ENCODE assay signal across 8 cellular contexts in genomic region chr2:135797497-135798274, GRCh38. TPM values are rescaled to one million over a fixed set of nuclear protein-coding genes. Genes with fewer than 3 reads are reported as not detected.
DNase-seq lines count a peak whose midpoint lies in the region; ATAC-seq and TF ChIP-seq lines count a peak whose summit lies in the region.

No MANE protein-coding gene starts in this region.

- H3K27ac ChIP-seq in SJCRH30 (no peak overlapping the region), foreskin keratinocyte (peak overlapping the region; percentile 29), ovary (no peak overlapping the region), tibial nerve (no peak overlapping the region)

- intact Hi-C loops in ovary (cut with DNase I) = no loop called here

- H3K36me3 ChIP-seq in SJCRH30 = no peaks in the 10 kb centered on the region; the same call in 1 of the 2 replicates
- no peaks in the 10 kb centered on the region for H3K36me3 ChIP-seq in ovary
- no peaks in the 10 kb centered on the region for H3K36me3 ChIP-seq in tibial nerve

- no peak overlapping the region for H3K4me3 ChIP-seq in SJCRH30
- H3K4me3 ChIP-seq in ovary = no peak overlapping the region
- H3K4me3 ChIP-seq in tibial nerve = no peak overlapping the region

- DNase-seq in ELF-1 (ENCODE audit: low read depth, low spot score) = peak; percentile 92
- peak; percentile 75 for DNase-seq in H4 (ENCODE audit: low spot score)
- peak; percentile 68 for DNase-seq in M059J (ENCODE audit: low read depth)
- peak; percentile 78 to 91 for DNase-seq in SJCRH30
- peak; percentile 63 for DNase-seq in activated effector memory CD4-positive, alpha-beta T cell treated with Interleukin-2 at 50 U/mL for 16 hours
- peak; percentile 80 to 89 for DNase-seq in foreskin keratinocyte
- DNase-seq in ovary = peak; percentile 51 to 74 (median 64)
- DNase-seq in tibial nerve (ENCODE audit: low spot score in 2 of 2) = peak; percentile 46 to 64

- H3K4me1 ChIP-seq in SJCRH30 (no peaks in the 10 kb centered on the region), foreskin keratinocyte (peaks cover 6% of the 10 kb centered on the region), ovary (ENCODE audit: insufficient read depth) (no peaks in the 10 kb centered on the region), tibial nerve (no peaks in the 10 kb centered on the region)

- H3K9me3 ChIP-seq in SJCRH30 (replicated peaks) (peaks cover 8% of the 10 kb centered on the region), ovary (no peaks in the 10 kb centered on the region), tibial nerve (peaks cover 0 to 27% (median 0%) of the 10 kb centered on the region in 4 donors)

- TF ChIP-seq POLR2A in ovary (IDR thresholded peaks at IDR 0.05) = no peak
- TF ChIP-seq POLR2A in tibial nerve (IDR thresholded peaks at IDR 0.05) = no peak

- TF ChIP-seq EP300 in ovary (IDR thresholded peaks at IDR 0.05) (no peak), tibial nerve (IDR thresholded peaks at IDR 0.05) (no peak)

- H3K27me3 ChIP-seq in SJCRH30 (no peaks in the 10 kb centered on the region), foreskin keratinocyte (no peaks in the 10 kb centered on the region), ovary (no peaks in the 10 kb centered on the region), tibial nerve (no peaks in the 10 kb centered on the region)

- WGBS in ovary, 3 donors = 50 to 51% (median 51%) methylated on average over 22 of the region's 22 CpGs
- WGBS in tibial nerve, 2 donors = 52 to 55% methylated on average over 22 of the region's 22 CpGs

- peak; percentile 89 for ATAC-seq in foreskin keratinocyte

- TF ChIP-seq CTCF in foreskin keratinocyte (conservative IDR thresholded peaks at IDR 0.05) = peak; percentile 96
- peak in 2 of 3 donors; percentile 33 for TF ChIP-seq CTCF in ovary (IDR thresholded peaks at IDR 0.05)
- TF ChIP-seq CTCF in tibial nerve (IDR thresholded peaks at IDR 0.05) = peak; percentile 68 to 80 (median 76)

RNA-seq across cellular contexts. Expression of gene LCT, which starts 39.3 kb away (rescaled TPM):
- total RNA-seq in H4 (2014; rRNA removed; shearing (Covaris generic)) = 0.14 and 0.66 TPM in 2 replicates
- not detected in 2 replicates for total RNA-seq in M059J (2014; rRNA removed; shearing (Covaris generic))
- total RNA-seq in SJCRH30 (2014; rRNA removed; shearing (Covaris generic)) = not detected in 2 replicates
- total RNA-seq in foreskin keratinocyte (not detected in 2 replicates), ovary (under 1 TPM in 1 of 7 donors, not detected in 6; 0.12 TPM), tibial nerve (under 1 TPM in 1 of 4 donors, not detected in 3; under 0.01 TPM)
- polyA plus RNA-seq in foreskin keratinocyte (not detected in 2 replicates), ovary (not detected)

RNA-seq across cellular contexts. Expression of gene UBXN4, which starts 56.0 kb away (rescaled TPM):
- total RNA-seq in H4 (2014; rRNA removed; shearing (Covaris generic)) = 24.2 and 31.4 TPM in 2 replicates
- total RNA-seq in M059J (2014; rRNA removed; shearing (Covaris generic)) = 53.1 and 55.5 TPM in 2 replicates
- total RNA-seq in SJCRH30 (2014; rRNA removed; shearing (Covaris generic)) = 106 and 129 TPM in 2 replicates
- total RNA-seq in foreskin keratinocyte (65.4 and 72.3 TPM in 2 replicates), ovary (100 to 1,000 TPM in 1 of 7 donors, 10 to 100 TPM in 6; 56.8 to 101 (median 87.5) TPM), tibial nerve (10 to 100 TPM; 57.6 to 72.0 (median 63.3) TPM)
- polyA plus RNA-seq in foreskin keratinocyte (22.3 and 24.5 TPM in 2 replicates), ovary (10 to 100 TPM; 46.6 to 82.0 TPM)

Comparison
In these comparisons a context has a peak if more than half of its experiments do, and no peak if none do; other contexts are left out.
1. CTCF ChIP-seq: peak in every context shown above with its lines; median percentile 96 in foreskin keratinocyte; 76 in tibial nerve; 33 in ovary.